15 cellular contexts compared by ENCODE assay signal in the genomic region with DNA sequence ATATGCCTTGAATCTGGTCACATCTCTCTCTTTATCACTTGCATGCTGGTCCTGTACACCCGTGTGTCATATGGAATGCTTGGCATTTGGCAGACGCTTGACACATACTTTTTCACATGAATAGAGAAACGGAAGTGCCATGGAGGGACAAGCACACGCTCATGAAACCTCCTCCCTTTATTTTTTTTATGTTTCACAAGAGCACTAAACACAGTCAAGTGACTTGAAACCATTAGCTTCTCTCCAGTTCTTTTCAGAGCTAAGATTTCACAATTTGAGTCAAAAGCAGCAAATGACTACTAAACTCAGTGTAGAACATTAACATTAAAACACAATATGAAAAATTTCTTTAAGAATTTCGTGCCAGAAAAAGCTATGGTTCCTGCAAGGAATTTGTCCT.
A peak's percentile ranks its signal among the peaks of the same experiment; 100 is the strongest.
DNase-seq lines count a peak whose midpoint lies in the region; ATAC-seq, FAIRE-seq and TF ChIP-seq lines count a peak whose summit lies in the region.
"Had no signal": no experiment of that assay in that cellular context is flagged by ENCODE, and none has a peak within 500 bp of the region (broad histone marks: within the 10 kb centered on the region; RNA-seq: fewer than 3 reads in every experiment).

No MANE protein-coding gene starts in this region.

- no peak for TF ChIP-seq CTCF in A549 (IDR thresholded peaks at IDR 0.05)
- TF ChIP-seq CTCF in fibroblast of the aortic adventitia (IDR thresholded peaks at IDR 0.05; ENCODE audit: insufficient read depth, low read length): no peak
- TF ChIP-seq CTCF in tibial nerve (IDR thresholded peaks at IDR 0.05): no peak

- no peaks in the 10 kb centered on the region for H3K36me3 ChIP-seq in tibial nerve
- H3K36me3 ChIP-seq: vagina had no signal

- FAIRE-seq in A549 (lab: Jason Lieb, UNC): peak; percentile 23
- FAIRE-seq: GM18507 had no signal

- peak overlapping the region; percentile 32; the same call in 2 of the 3 replicates for H3K4me2 ChIP-seq in A549

- H3K9me3 ChIP-seq in A549 (no peaks in the 10 kb centered on the region), tibial nerve (no peaks in the 10 kb centered on the region)
- H3K9me3 ChIP-seq: vagina had no signal

- ATAC-seq in A549 (peak in 1 of 2 experiments; percentile 55; a peak in 3 of 6 replicates), SK-N-SH treated with all-trans-retinoic acid at 6 μM for 48 hours (peak; percentile 62; the same call in 2 of the 3 replicates), GM18867 (IDR thresholded peaks at IDR 0.05; ENCODE audit: unreplicated experiment) (no peak)

- TF ChIP-seq POLR2A in A549 (IDR thresholded peaks at IDR 0.05; ENCODE audit: low read length) (no peak), tibial nerve (IDR thresholded peaks at IDR 0.05) (no peak)

- H3K4me1 ChIP-seq in A549 (peaks cover 32% of the 10 kb centered on the region), tibial nerve (no peaks in the 10 kb centered on the region)
- H3K4me1 ChIP-seq: vagina had no signal

- DNase-seq in A549 (ENCODE audit: low read depth in 1 of 2, low spot score in 1 of 2) (peak in 1 of 2 experiments; percentile 32), HT1080 (ENCODE audit: low read depth) (peak; percentile 82), fibroblast of the aortic adventitia (ENCODE audit: low read depth) (peak; percentile 59), G401 (ENCODE audit: low spot score) (no peak), COR-L47 (lab: John Stamatoyannopoulos, UW) (no peak), tibial nerve (ENCODE audit: low spot score in 2 of 2) (no peak)
- DNase-seq: DMS79; effector memory CD4-positive, alpha-beta T cell; Kasumi-1; NCI-H2171; occipital lobe had no signal

- TF ChIP-seq RAD21 in A549 (conservative IDR thresholded peaks at IDR 0.05 in 1 of 2, IDR thresholded peaks at IDR 0.05 in 1 of 2): no peak

- in situ Hi-C loops in G401 (cut with HindIII; ENCODE audit: low sequenced_read_pairs): no loop called here

- H3K27ac ChIP-seq in A549: peak overlapping the region in 1 of 2 experiments; percentile 10; a peak in 2 of 6 replicates
- H3K27ac ChIP-seq in tibial nerve: no peak overlapping the region
- H3K27ac ChIP-seq: vagina had no signal

- POLR2A ChIA-PET in A549 (lab: Yijun Ruan, JAX): no interaction called here

- H3K27me3 ChIP-seq in tibial nerve: no peaks in the 10 kb centered on the region
- H3K27me3 ChIP-seq: vagina had no signal

- CTCF ChIA-PET in A549 (lab: Yijun Ruan, JAX): no interaction called here

- 9% methylated on average over 5 of the region's 5 CpGs for WGBS in A549 (ENCODE audit: missing lambda C conversion rate)
- 40 to 52% methylated on average over 5 of the region's 5 CpGs for WGBS in tibial nerve, 2 donors

- H3K4me3 ChIP-seq in A549 (no peak overlapping the region), fibroblast of the aortic adventitia (ENCODE audit: low read depth, low read length) (no peak overlapping the region), tibial nerve (no peak overlapping the region)
- H3K4me3 ChIP-seq: vagina had no signal

- no peak for TF ChIP-seq EP300 in A549 (IDR thresholded peaks at IDR 0.05)
- no peak for TF ChIP-seq EP300 in tibial nerve (IDR thresholded peaks at IDR 0.05)

TF ChIP-seq in A549, 52 proteins besides CTCF, POLR2A, EP300 and RAD21:
- TF ChIP-seq CHD2 (IDR thresholded peaks at IDR 0.05; ENCODE audit: low read length, partially characterized antibody): no peak
- no peak for TF ChIP-seq SREBF2 (IDR thresholded peaks at IDR 0.05)
- TF ChIP-seq HEYL (CRISPR knock-in tag; IDR thresholded peaks at IDR 0.05): no peak
- no peak for TF ChIP-seq PHF8 (IDR thresholded peaks at IDR 0.05; ENCODE audit: borderline replicate concordance, low read depth)
- TF ChIP-seq NPAS2 (CRISPR knock-in tag; IDR thresholded peaks at IDR 0.05; ENCODE audit: borderline replicate concordance): no peak
- no peak for TF ChIP-seq FOXS1 (CRISPR knock-in tag; IDR thresholded peaks at IDR 0.05)
- TF ChIP-seq ZSCAN20 (CRISPR knock-in tag; IDR thresholded peaks at IDR 0.05): no peak
- no peak for TF ChIP-seq EHF (CRISPR knock-in tag; IDR thresholded peaks at IDR 0.05)
- no peak for TF ChIP-seq GATA3 (IDR thresholded peaks at IDR 0.05; ENCODE audit: borderline replicate concordance)

TF ChIP-seq in SK-N-SH treated with all-trans-retinoic acid at 6 μM for 48 hours, 23 proteins besides CTCF, POLR2A, EP300 and RAD21 (continues in another document):
- TF ChIP-seq ZFP30 (CRISPR knock-in tag; IDR thresholded peaks at IDR 0.05) (no peak), SNAI2 (CRISPR knock-in tag; IDR thresholded peaks at IDR 0.05) (no peak), PATZ1 (CRISPR knock-in tag; IDR thresholded peaks at IDR 0.05; ENCODE audit: borderline replicate concordance) (no peak), PPARA (CRISPR knock-in tag; IDR thresholded peaks at IDR 0.05; ENCODE audit: borderline replicate concordance) (no peak), CSRNP3 (CRISPR knock-in tag; IDR thresholded peaks at IDR 0.05) (no peak), OSR1 (CRISPR knock-in tag; IDR thresholded peaks at IDR 0.05) (no peak), ZNF70 (CRISPR knock-in tag; IDR thresholded peaks at IDR 0.05) (no peak)
- TF ChIP-seq, protein P1, sequence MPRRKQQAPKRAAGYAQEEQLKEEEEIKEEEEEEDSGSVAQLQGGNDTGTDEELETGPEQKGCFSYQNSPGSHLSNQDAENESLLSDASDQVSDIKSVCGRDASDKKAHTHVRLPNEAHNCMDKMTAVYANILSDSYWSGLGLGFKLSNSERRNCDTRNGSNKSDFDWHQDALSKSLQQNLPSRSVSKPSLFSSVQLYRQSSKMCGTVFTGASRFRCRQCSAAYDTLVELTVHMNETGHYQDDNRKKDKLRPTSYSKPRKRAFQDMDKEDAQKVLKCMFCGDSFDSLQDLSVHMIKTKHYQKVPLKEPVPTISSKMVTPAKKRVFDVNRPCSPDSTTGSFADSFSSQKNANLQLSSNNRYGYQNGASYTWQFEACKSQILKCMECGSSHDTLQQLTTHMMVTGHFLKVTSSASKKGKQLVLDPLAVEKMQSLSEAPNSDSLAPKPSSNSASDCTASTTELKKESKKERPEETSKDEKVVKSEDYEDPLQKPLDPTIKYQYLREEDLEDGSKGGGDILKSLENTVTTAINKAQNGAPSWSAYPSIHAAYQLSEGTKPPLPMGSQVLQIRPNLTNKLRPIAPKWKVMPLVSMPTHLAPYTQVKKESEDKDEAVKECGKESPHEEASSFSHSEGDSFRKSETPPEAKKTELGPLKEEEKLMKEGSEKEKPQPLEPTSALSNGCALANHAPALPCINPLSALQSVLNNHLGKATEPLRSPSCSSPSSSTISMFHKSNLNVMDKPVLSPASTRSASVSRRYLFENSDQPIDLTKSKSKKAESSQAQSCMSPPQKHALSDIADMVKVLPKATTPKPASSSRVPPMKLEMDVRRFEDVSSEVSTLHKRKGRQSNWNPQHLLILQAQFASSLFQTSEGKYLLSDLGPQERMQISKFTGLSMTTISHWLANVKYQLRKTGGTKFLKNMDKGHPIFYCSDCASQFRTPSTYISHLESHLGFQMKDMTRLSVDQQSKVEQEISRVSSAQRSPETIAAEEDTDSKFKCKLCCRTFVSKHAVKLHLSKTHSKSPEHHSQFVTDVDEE (CRISPR knock-in tag; IDR thresholded peaks at IDR 0.05): no peak
- TF ChIP-seq, protein P2, sequence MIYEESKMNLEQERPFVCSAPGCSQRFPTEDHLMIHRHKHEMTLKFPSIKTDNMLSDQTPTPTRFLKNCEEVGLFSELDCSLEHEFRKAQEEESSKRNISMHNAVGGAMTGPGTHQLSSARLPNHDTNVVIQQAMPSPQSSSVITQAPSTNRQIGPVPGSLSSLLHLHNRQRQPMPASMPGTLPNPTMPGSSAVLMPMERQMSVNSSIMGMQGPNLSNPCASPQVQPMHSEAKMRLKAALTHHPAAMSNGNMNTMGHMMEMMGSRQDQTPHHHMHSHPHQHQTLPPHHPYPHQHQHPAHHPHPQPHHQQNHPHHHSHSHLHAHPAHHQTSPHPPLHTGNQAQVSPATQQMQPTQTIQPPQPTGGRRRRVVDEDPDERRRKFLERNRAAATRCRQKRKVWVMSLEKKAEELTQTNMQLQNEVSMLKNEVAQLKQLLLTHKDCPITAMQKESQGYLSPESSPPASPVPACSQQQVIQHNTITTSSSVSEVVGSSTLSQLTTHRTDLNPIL (CRISPR knock-in tag; IDR thresholded peaks at IDR 0.05; ENCODE audit: low read depth): no peak

Comparison
In these comparisons a context has a peak if more than half of its experiments do, and no peak if none do; other contexts are left out.
1. DNase-seq: peak in HT1080 (single experiment) and fibroblast of the aortic adventitia (single experiment); none in G401 (single experiment), COR-L47 (single experiment) and tibial nerve (0 of 2).